Comparison of ENCODE assay signal across 23 cellular contexts in the genomic region with DNA sequence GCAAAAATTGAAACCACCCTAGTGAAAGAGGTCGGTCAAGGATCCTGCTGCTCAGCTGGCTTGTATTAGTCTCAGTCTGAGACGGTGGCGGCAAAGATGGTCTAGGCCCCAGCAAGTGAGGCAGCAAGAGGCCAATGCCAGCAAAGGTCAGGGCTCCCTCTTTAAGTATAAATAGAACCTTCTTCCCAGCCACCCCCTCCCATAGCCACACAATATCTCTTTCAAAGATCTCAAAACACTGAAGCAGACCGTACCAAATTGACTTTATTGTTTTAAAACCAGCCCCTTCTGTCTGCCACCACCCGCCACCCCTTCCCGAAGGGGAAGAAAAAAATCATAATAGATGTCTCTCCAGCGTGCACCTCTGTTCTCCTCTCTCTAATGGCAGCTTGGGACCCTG.
"Had no signal": no experiment of that assay in that cellular context is flagged by ENCODE, and none has a peak within 500 bp of the region (broad histone marks: within the 10 kb centered on the region; RNA-seq: fewer than 3 reads in every experiment).

No MANE protein-coding gene starts in this region.

- H3K4me2 ChIP-seq: hepatocyte had no signal

- H3K27ac ChIP-seq: colonic mucosa, gastrocnemius medialis, hepatocyte, ovary, suprapubic skin, tibial artery had no signal

- H3K4me1 Mint-ChIP-seq: activated B cell treated with CpG ODN at 0.5 μM for 24 hours; activated CD8-positive, alpha-beta memory T cell treated with anti-CD3 and anti-CD28 coated beads, Interleukin-2, amount 10 ng/mL, durations not matched to agents 7 days and 5 days; naive B cell had no signal

- H2AFZ ChIP-seq: hepatocyte had no signal

- H3K27me3 ChIP-seq: colonic mucosa, gastrocnemius medialis, hepatocyte, ovary, suprapubic skin, tibial artery had no signal

- H3K4me3 ChIP-seq: colonic mucosa, gastrocnemius medialis, hepatocyte, ovary, spleen, suprapubic skin, tibial artery had no signal

- H3K27ac Mint-ChIP-seq: activated B cell treated with CpG ODN at 0.5 μM for 24 hours; activated CD8-positive, alpha-beta memory T cell treated with anti-CD3 and anti-CD28 coated beads, Interleukin-2, amount 10 ng/mL, durations not matched to agents 7 days and 5 days; activated CD8-positive, alpha-beta T cell treated with anti-CD3 and anti-CD28 coated beads, Interleukin-2, amount 10 ng/mL, durations not matched to agents 7 days and 5 days; activated naive CD4-positive, alpha-beta T cell treated with anti-CD3 and anti-CD28 coated beads, Interleukin-2, amount 50 U/mL, for 72 hours; activated T-helper 2 cell treated with anti-CD3 and anti-CD28 coated beads, Interferon-gamma antibody, Interleukin-2, Interleukin-4, amounts not matched to agents 10 μg/mL and 5 μg/mL and 100 μg/mL, durations not matched to agents 14 hours and 24 hours and 36 hours; naive B cell; T-helper 2 cell treated with Interferon-gamma antibody and Interleukin-4, amounts not matched to agents 5 μg/mL and 100 μg/mL, for 36 hours had no signal

- H3K36me3 Mint-ChIP-seq: activated CD8-positive, alpha-beta memory T cell treated with anti-CD3 and anti-CD28 coated beads, Interleukin-2, amount 10 ng/mL, durations not matched to agents 7 days and 5 days; activated naive CD4-positive, alpha-beta T cell treated with anti-CD3 and anti-CD28 coated beads, Interleukin-2, amount 50 U/mL, for 72 hours; naive B cell had no signal

- DNase-seq: activated B cell treated with CpG ODN at 0.5 μM for 24 hours; activated CD4-positive, alpha-beta T cell treated with anti-CD3 and anti-CD28 coated beads, Interleukin-2, amount 50 U/mL, for 1 hour; activated CD8-positive, alpha-beta memory T cell treated with anti-CD3 and anti-CD28 coated beads, Interleukin-2, amount 10 ng/mL, durations not matched to agents 7 days and 5 days; activated CD8-positive, alpha-beta T cell treated with anti-CD3 and anti-CD28 coated beads, Interleukin-2, amount 10 ng/mL, durations not matched to agents 7 days and 5 days; activated T-cell treated with anti-CD3 and anti-CD28 coated beads, Interleukin-2, amount 50 U/mL, for 48 hours; cerebellar nuclear complex; colonic mucosa; effector CD8-positive, alpha-beta T cell; gastrocnemius medialis; glutamatergic neuron; left cardiac atrium; mammary epithelial cell; naive B cell; ovary; spleen; stimulated activated naive CD4-positive, alpha-beta T cell; T-helper 1 cell; tibial artery had no signal

- H3K79me2 ChIP-seq: hepatocyte had no signal

- H3K9me3 ChIP-seq: colonic mucosa, gastrocnemius medialis, ovary, suprapubic skin had no signal

- H3K36me3 ChIP-seq: colonic mucosa, gastrocnemius medialis, ovary, spleen, suprapubic skin, tibial artery had no signal

- H3K4me1 ChIP-seq: colonic mucosa, gastrocnemius medialis, spleen, suprapubic skin had no signal

- H3K4me3 Mint-ChIP-seq: activated B cell treated with CpG ODN at 0.5 μM for 24 hours; activated CD8-positive, alpha-beta memory T cell treated with anti-CD3 and anti-CD28 coated beads, Interleukin-2, amount 10 ng/mL, durations not matched to agents 7 days and 5 days; activated CD8-positive, alpha-beta T cell treated with anti-CD3 and anti-CD28 coated beads, Interleukin-2, amount 10 ng/mL, durations not matched to agents 7 days and 5 days; T-helper 2 cell treated with Interferon-gamma antibody and Interleukin-4, amounts not matched to agents 5 μg/mL and 100 μg/mL, for 36 hours had no signal

- H3K9me3 Mint-ChIP-seq: activated naive CD4-positive, alpha-beta T cell treated with anti-CD3 and anti-CD28 coated beads, Interleukin-2, amount 50 U/mL, for 72 hours; T-helper 2 cell treated with Interferon-gamma antibody and Interleukin-4, amounts not matched to agents 5 μg/mL and 100 μg/mL, for 36 hours had no signal
